ENCODE assay signal across 15 cellular contexts in genomic region chr17:57445051-57445450, GRCh38.
DNase-seq lines count a peak whose midpoint lies in the region; ATAC-seq and TF ChIP-seq lines count a peak whose summit lies in the region.
"Had no signal": no experiment of that assay in that cellular context is flagged by ENCODE, and none has a peak within 500 bp of the region (broad histone marks: within the 10 kb centered on the region; RNA-seq: fewer than 3 reads in every experiment).

No MANE protein-coding gene starts in this region.

- H3K27ac ChIP-seq in OCI-LY1 (ENCODE audit: low read depth, low read length, poor library complexity, severe bottlenecking) (peak overlapping the region; percentile 97), endodermal cell (ENCODE audit: low read depth, low read length) (no peak overlapping the region)
- H3K27ac ChIP-seq: body of pancreas, sigmoid colon had no signal

- intact Hi-C loops in activated CD4-positive, alpha-beta memory T cell treated with anti-CD3 and anti-CD28 coated beads for 36 hours (cut with micrococcal nuclease), result loop anchor here (10.0 kb wide), 1 partner anchor 300 kb away; the partner anchor contains the start of gene CCDC182

- ATAC-seq in GM19455 (IDR thresholded peaks at IDR 0.05; ENCODE audit: unreplicated experiment), result no peak
- no peak for ATAC-seq in GM18519 (IDR thresholded peaks at IDR 0.05; ENCODE audit: low FRiP score, unreplicated experiment)
- ATAC-seq in HG02973 (IDR thresholded peaks at IDR 0.05; ENCODE audit: unreplicated experiment), result no peak
- ATAC-seq: body of pancreas, GM23338 had no signal

- 79 to 80% methylated on average over 7 to 8 of the region's 8 CpGs for WGBS in endodermal cell (ENCODE audit: insufficient coverage in 1 of 2, insufficient read length in 1 of 2), 2 experiments

- H3K27ac Mint-ChIP-seq in activated CD4-positive, alpha-beta memory T cell treated with anti-CD3 and anti-CD28 coated beads for 36 hours, result peak overlapping the region; percentile 56
- no peak overlapping the region for H3K27ac Mint-ChIP-seq in activated CD4-positive, alpha-beta memory T cell treated with anti-CD3 and anti-CD28 coated beads, Interleukin-2, amount 10 ng/mL, durations not matched to agents 7 days and 5 days
- H3K27ac Mint-ChIP-seq in endodermal cell, result peak overlapping the region; percentile 24
- H3K27ac Mint-ChIP-seq: GM23338 had no signal

- H3F3A ChIP-seq in OCI-LY1 (ENCODE audit: insufficient read depth, low read length), result no peaks in the 10 kb centered on the region

- CTCF ChIA-PET in activated CD4-positive, alpha-beta memory T cell treated with anti-CD3 and anti-CD28 coated beads for 36 hours (lab: Charles Lee), result interaction anchor here (0.8 to 2.0 kb wide), 3 partner anchors 14 to 226 kb away, joined by 3 to 8 read pairs (median 3); no protein-coding TSS in a partner anchor
- CTCF ChIA-PET in activated CD4-positive, alpha-beta memory T cell treated with anti-CD3 and anti-CD28 coated beads, Interleukin-2, amount 10 ng/mL, durations not matched to agents 7 days and 5 days (lab: Charles Lee), result no interaction called here

- H3K4me3 ChIP-seq in OCI-LY1 (ENCODE audit: low read depth, low read length, poor library complexity, severe bottlenecking), result peak overlapping the region; percentile 66
- no peak overlapping the region for H3K4me3 ChIP-seq in endodermal cell (ENCODE audit: low read length)
- no peak overlapping the region for H3K4me3 ChIP-seq in skeletal muscle satellite cell (ENCODE audit: low read length)
- H3K4me3 ChIP-seq: body of pancreas, GM23338, sigmoid colon had no signal

- peaks cover 77% of the 10 kb centered on the region for H3K4me1 Mint-ChIP-seq in activated CD4-positive, alpha-beta memory T cell treated with anti-CD3 and anti-CD28 coated beads for 36 hours (ENCODE audit: low read depth)
- peaks cover 49% of the 10 kb centered on the region for H3K4me1 Mint-ChIP-seq in activated CD4-positive, alpha-beta memory T cell treated with anti-CD3 and anti-CD28 coated beads, Interleukin-2, amount 10 ng/mL, durations not matched to agents 7 days and 5 days
- H3K4me1 Mint-ChIP-seq in endodermal cell, result peaks cover 41% of the 10 kb centered on the region

- H3K27me3 ChIP-seq in OCI-LY1 (ENCODE audit: insufficient read depth, low read length), result no peaks in the 10 kb centered on the region
- no peaks in the 10 kb centered on the region for H3K27me3 ChIP-seq in endodermal cell (ENCODE audit: control insufficient read depth, insufficient read depth, low read length, poor library complexity, severe bottlenecking)
- no peaks in the 10 kb centered on the region for H3K27me3 ChIP-seq in skeletal muscle satellite cell (ENCODE audit: control insufficient read depth, insufficient read depth, low read length)
- H3K27me3 ChIP-seq: body of pancreas, sigmoid colon had no signal

- TF ChIP-seq CTCF in OCI-LY1 (IDR thresholded peaks at IDR 0.05; ENCODE audit: low read length) (no peak), endodermal cell (conservative IDR thresholded peaks at IDR 0.05) (no peak)

- no peak for DNase-seq in activated CD4-positive, alpha-beta memory T cell treated with anti-CD3 and anti-CD28 coated beads for 36 hours
- DNase-seq in activated CD4-positive, alpha-beta memory T cell treated with anti-CD3 and anti-CD28 coated beads, Interleukin-2, amount 10 ng/mL, durations not matched to agents 7 days and 5 days, result no peak
- DNase-seq in endodermal cell, result no peak
- DNase-seq: ACHN; body of pancreas; NCI-H1417 treated with DMSO at 0.1 percent for 48 hours; OCI-M1; sigmoid colon; stimulated activated naive CD4-positive, alpha-beta T cell had no signal

- H3K36me3 Mint-ChIP-seq in activated CD4-positive, alpha-beta memory T cell treated with anti-CD3 and anti-CD28 coated beads for 36 hours, result peaks cover 3% of the 10 kb centered on the region
- peaks cover 7% of the 10 kb centered on the region for H3K36me3 Mint-ChIP-seq in activated CD4-positive, alpha-beta memory T cell treated with anti-CD3 and anti-CD28 coated beads, Interleukin-2, amount 10 ng/mL, durations not matched to agents 7 days and 5 days (ENCODE audit: low read depth)
- H3K36me3 Mint-ChIP-seq in endodermal cell (ENCODE audit: low read depth), result peaks cover 4% of the 10 kb centered on the region

- H3K27me3 Mint-ChIP-seq in activated CD4-positive, alpha-beta memory T cell treated with anti-CD3 and anti-CD28 coated beads for 36 hours, result no peaks in the 10 kb centered on the region
- no peaks in the 10 kb centered on the region for H3K27me3 Mint-ChIP-seq in activated CD4-positive, alpha-beta memory T cell treated with anti-CD3 and anti-CD28 coated beads, Interleukin-2, amount 10 ng/mL, durations not matched to agents 7 days and 5 days
- H3K27me3 Mint-ChIP-seq in endodermal cell (ENCODE audit: insufficient read depth), result no peaks in the 10 kb centered on the region

- POLR2A ChIA-PET in activated CD4-positive, alpha-beta memory T cell treated with anti-CD3 and anti-CD28 coated beads for 36 hours (lab: Charles Lee), result interaction anchor here (0.8 kb wide), 1 partner anchor 15 kb away, joined by 3 read pairs; no protein-coding TSS in a partner anchor
- POLR2A ChIA-PET in activated CD4-positive, alpha-beta memory T cell treated with anti-CD3 and anti-CD28 coated beads, Interleukin-2, amount 10 ng/mL, durations not matched to agents 7 days and 5 days (lab: Charles Lee), result interaction anchor here (0.7 to 1.3 kb wide), 2 partner anchors 14 to 18 kb away, joined by 3 read pairs; no protein-coding TSS in a partner anchor

- no peaks in the 10 kb centered on the region for H3K9me2 ChIP-seq in OCI-LY1 (ENCODE audit: low read depth, low read length)

- H3K9me3 Mint-ChIP-seq in activated CD4-positive, alpha-beta memory T cell treated with anti-CD3 and anti-CD28 coated beads for 36 hours, result no peaks in the 10 kb centered on the region
- H3K9me3 Mint-ChIP-seq in activated CD4-positive, alpha-beta memory T cell treated with anti-CD3 and anti-CD28 coated beads, Interleukin-2, amount 10 ng/mL, durations not matched to agents 7 days and 5 days, result no peaks in the 10 kb centered on the region
- no peaks in the 10 kb centered on the region for H3K9me3 Mint-ChIP-seq in endodermal cell
- H3K9me3 Mint-ChIP-seq: GM23338 had no signal

- H3K9ac ChIP-seq in OCI-LY1 (ENCODE audit: low read length) (peak overlapping the region; percentile 87), endodermal cell (ENCODE audit: extremely low read depth, low read length, poor library complexity, severe bottlenecking) (no peak overlapping the region), skeletal muscle satellite cell (ENCODE audit: low read depth, low read length) (peak overlapping the region; percentile 38)

- H2AFZ ChIP-seq in OCI-LY1 (ENCODE audit: low read length), result no peak overlapping the region
- H2AFZ ChIP-seq: GM23338 had no signal

- H3K4me2 ChIP-seq in OCI-LY1 (ENCODE audit: low read length) (peak overlapping the region; percentile 78), skeletal muscle satellite cell (ENCODE audit: low read length) (no peak overlapping the region)
- H3K4me2 ChIP-seq: GM23338 had no signal

- H4K20me1 ChIP-seq in OCI-LY1 (ENCODE audit: insufficient read depth, low read length), result no peaks in the 10 kb centered on the region

- H3K36me3 ChIP-seq in OCI-LY1 (ENCODE audit: insufficient read depth, low read length) (peaks cover 27% of the 10 kb centered on the region; the same call in 1 of the 2 replicates), endodermal cell (ENCODE audit: control insufficient read depth, insufficient read depth, low read length) (no peaks in the 10 kb centered on the region), skeletal muscle satellite cell (ENCODE audit: insufficient read depth, low read length) (no peaks in the 10 kb centered on the region)
- H3K36me3 ChIP-seq: sigmoid colon had no signal

- no peak overlapping the region for H3K4me3 Mint-ChIP-seq in activated CD4-positive, alpha-beta memory T cell treated with anti-CD3 and anti-CD28 coated beads for 36 hours
- H3K4me3 Mint-ChIP-seq in activated CD4-positive, alpha-beta memory T cell treated with anti-CD3 and anti-CD28 coated beads, Interleukin-2, amount 10 ng/mL, durations not matched to agents 7 days and 5 days, result no peak overlapping the region
- H3K4me3 Mint-ChIP-seq in endodermal cell, result no peak overlapping the region
- H3K4me3 Mint-ChIP-seq: GM23338 had no signal

- H3K4me1 ChIP-seq in OCI-LY1 (ENCODE audit: insufficient read depth, low read length, severe bottlenecking) (peaks cover 100% of the 10 kb centered on the region), endodermal cell (ENCODE audit: control insufficient read depth, insufficient read depth, low read length) (peaks cover 10% of the 10 kb centered on the region), skeletal muscle satellite cell (ENCODE audit: control insufficient read depth, insufficient read depth, low read length) (peaks cover 67% of the 10 kb centered on the region)

- H3K9me3 ChIP-seq in OCI-LY1 (ENCODE audit: low read length) (no peaks in the 10 kb centered on the region), endodermal cell (ENCODE audit: control insufficient read depth, low read length) (no peaks in the 10 kb centered on the region), skeletal muscle satellite cell (replicated peaks; ENCODE audit: low read length) (no peaks in the 10 kb centered on the region)
- H3K9me3 ChIP-seq: body of pancreas, sigmoid colon had no signal

- H3K79me2 ChIP-seq in OCI-LY1 (ENCODE audit: insufficient read depth, low read length), result peaks cover 52% of the 10 kb centered on the region
